Comparison of ENCODE assay signal across 8 cellular contexts in the genomic region with DNA sequence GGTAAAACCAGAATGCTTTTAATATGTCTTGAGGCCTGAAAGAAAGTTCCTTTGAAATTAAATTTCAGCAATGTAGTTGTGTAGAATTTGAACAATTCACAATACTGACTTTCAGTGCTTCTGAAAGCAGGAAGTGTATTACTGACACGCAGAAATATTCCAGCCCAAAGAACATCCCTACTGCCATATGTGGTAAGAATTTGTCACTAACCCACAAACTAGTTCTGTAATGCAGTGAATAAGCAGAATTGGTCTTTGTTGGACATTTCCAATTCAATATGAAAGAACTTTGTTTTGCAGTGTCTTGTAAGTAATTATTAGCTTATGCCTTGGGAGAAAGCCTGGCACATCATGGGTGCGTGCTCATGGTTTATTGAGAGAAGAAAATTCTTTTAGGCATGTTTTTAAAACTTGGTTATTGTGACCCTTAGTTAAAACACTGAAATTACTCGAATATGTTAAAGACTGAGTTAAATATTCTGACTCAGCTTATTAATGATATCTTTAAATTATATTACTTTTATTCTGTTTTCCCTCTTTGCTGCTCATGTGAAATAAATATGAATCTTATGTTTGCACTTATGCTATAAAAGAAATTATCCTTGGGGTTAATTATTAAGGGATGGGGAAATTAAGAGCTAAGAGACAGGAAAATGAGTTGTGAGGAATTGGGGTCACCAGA. TPM values are rescaled to one million over a fixed set of nuclear protein-coding genes. Genes with fewer than 3 reads are reported as not detected.
A peak's percentile ranks its signal among the peaks of the same experiment; 100 is the strongest.
DNase-seq lines count a peak whose midpoint lies in the region; ATAC-seq and TF ChIP-seq lines count a peak whose summit lies in the region.
"Had no signal": no experiment of that assay in that cellular context is flagged by ENCODE, and none has a peak within 500 bp of the region (broad histone marks: within the 10 kb centered on the region; RNA-seq: fewer than 3 reads in every experiment).

No MANE protein-coding gene starts in this region.

- TF ChIP-seq CTCF in foreskin fibroblast (IDR thresholded peaks at IDR 0.05; ENCODE audit: low read depth, low read length) = no peak

- ATAC-seq in GM19372 (IDR thresholded peaks at IDR 0.05; ENCODE audit: low read depth, unreplicated experiment) = peak; percentile 59
- ATAC-seq in stimulated activated naive B cell treated with anti-CD40 and anti-IgM and Interleukin-4, amounts not matched to agents 10 μg/mL and 1 μg/mL and 100 μg/mL, for 72 hours (replicated peaks) = peak; percentile 61 to 67
- ATAC-seq in activated T-cell treated with anti-CD3 and anti-CD28 coated beads, Interleukin-2, amount 50 U/mL, for 72 hours (replicated peaks in 1 of 2) = no peak

- no peak overlapping the region for H3K4me3 Mint-ChIP-seq in stimulated activated naive B cell treated with anti-CD40 and anti-IgM and Interleukin-4, amounts not matched to agents 10 μg/mL and 1 μg/mL and 100 μg/mL, for 72 hours
- no peak overlapping the region for H3K4me3 Mint-ChIP-seq in activated T-cell treated with anti-CD3 and anti-CD28 coated beads, Interleukin-2, amount 50 U/mL, for 72 hours

- no peak overlapping the region for H3K4me3 ChIP-seq in foreskin fibroblast (ENCODE audit: low read depth in 1 of 2, low read length in 2 of 2)

- H3K4me1 Mint-ChIP-seq in stimulated activated naive B cell treated with anti-CD40 and anti-IgM and Interleukin-4, amounts not matched to agents 10 μg/mL and 1 μg/mL and 100 μg/mL, for 72 hours = peaks cover 2 to 9% of the 10 kb centered on the region in 2 donors
- no peaks in the 10 kb centered on the region for H3K4me1 Mint-ChIP-seq in activated T-cell treated with anti-CD3 and anti-CD28 coated beads, Interleukin-2, amount 50 U/mL, for 72 hours (ENCODE audit: low read depth)

- H3K27me3 Mint-ChIP-seq in stimulated activated naive B cell treated with anti-CD40 and anti-IgM and Interleukin-4, amounts not matched to agents 10 μg/mL and 1 μg/mL and 100 μg/mL, for 72 hours = no peaks in the 10 kb centered on the region
- no peaks in the 10 kb centered on the region for H3K27me3 Mint-ChIP-seq in activated T-cell treated with anti-CD3 and anti-CD28 coated beads, Interleukin-2, amount 50 U/mL, for 72 hours (ENCODE audit: low read depth)

- peaks cover 15 to 23% of the 10 kb centered on the region in 2 donors for H3K36me3 Mint-ChIP-seq in stimulated activated naive B cell treated with anti-CD40 and anti-IgM and Interleukin-4, amounts not matched to agents 10 μg/mL and 1 μg/mL and 100 μg/mL, for 72 hours
- no peaks in the 10 kb centered on the region for H3K36me3 Mint-ChIP-seq in activated T-cell treated with anti-CD3 and anti-CD28 coated beads, Interleukin-2, amount 50 U/mL, for 72 hours (ENCODE audit: insufficient read depth in 2 of 2)

- H3K27ac Mint-ChIP-seq in stimulated activated naive B cell treated with anti-CD40 and anti-IgM and Interleukin-4, amounts not matched to agents 10 μg/mL and 1 μg/mL and 100 μg/mL, for 72 hours = no peak overlapping the region
- no peak overlapping the region for H3K27ac Mint-ChIP-seq in activated T-cell treated with anti-CD3 and anti-CD28 coated beads, Interleukin-2, amount 50 U/mL, for 72 hours

- DNase-seq in RKO (ENCODE audit: low spot score) (peak; percentile 33), foreskin fibroblast (peak; percentile 50 to 75), NCI-H128 (lab: John Stamatoyannopoulos, UW; ENCODE audit: unreplicated experiment) (no peak), iPS-NIHi7 (ENCODE audit: extremely low spot score) (no peak)
- no peak for DNase-seq in stimulated activated naive B cell treated with anti-CD40 and anti-IgM and Interleukin-4, amounts not matched to agents 10 μg/mL and 1 μg/mL and 100 μg/mL, for 72 hours
- DNase-seq in activated T-cell treated with anti-CD3 and anti-CD28 coated beads, Interleukin-2, amount 50 U/mL, for 72 hours = no peak
- DNase-seq: NCI-H1436 treated with DMSO at 0.1 percent for 48 hours had no signal

- H3K9me3 Mint-ChIP-seq in stimulated activated naive B cell treated with anti-CD40 and anti-IgM and Interleukin-4, amounts not matched to agents 10 μg/mL and 1 μg/mL and 100 μg/mL, for 72 hours = no peaks in the 10 kb centered on the region
- H3K9me3 Mint-ChIP-seq in activated T-cell treated with anti-CD3 and anti-CD28 coated beads, Interleukin-2, amount 50 U/mL, for 72 hours = no peaks in the 10 kb centered on the region

RNA-seq across cellular contexts. Expression of a gene that starts 33.4 kb away (rescaled TPM):
- total RNA-seq in activated T-cell treated with anti-CD3 and anti-CD28 coated beads, Interleukin-2, amount 50 U/mL, for 72 hours = 10 to 100 TPM; 10.5 to 11.1 TPM

Comparison
In these comparisons a context has a peak if more than half of its experiments do, and no peak if none do; other contexts are left out.
1. ATAC-seq: peak in GM19372 (single experiment) and stimulated activated naive B cell treated with anti-CD40 and anti-IgM and Interleukin-4, amounts not matched to agents 10 μg/mL and 1 μg/mL and 100 μg/mL, for 72 hours (2 of 2); none in activated T-cell treated with anti-CD3 and anti-CD28 coated beads, Interleukin-2, amount 50 U/mL, for 72 hours (0 of 2).
2. DNase-seq: peak in RKO (single experiment) and foreskin fibroblast (2 of 2); none in stimulated activated naive B cell treated with anti-CD40 and anti-IgM and Interleukin-4, amounts not matched to agents 10 μg/mL and 1 μg/mL and 100 μg/mL, for 72 hours (single experiment), NCI-H128 (single experiment), activated T-cell treated with anti-CD3 and anti-CD28 coated beads, Interleukin-2, amount 50 U/mL, for 72 hours (0 of 2) and iPS-NIHi7 (single experiment).